Comparison of ENCODE assay signal across 8 cellular contexts in the genomic region with DNA sequence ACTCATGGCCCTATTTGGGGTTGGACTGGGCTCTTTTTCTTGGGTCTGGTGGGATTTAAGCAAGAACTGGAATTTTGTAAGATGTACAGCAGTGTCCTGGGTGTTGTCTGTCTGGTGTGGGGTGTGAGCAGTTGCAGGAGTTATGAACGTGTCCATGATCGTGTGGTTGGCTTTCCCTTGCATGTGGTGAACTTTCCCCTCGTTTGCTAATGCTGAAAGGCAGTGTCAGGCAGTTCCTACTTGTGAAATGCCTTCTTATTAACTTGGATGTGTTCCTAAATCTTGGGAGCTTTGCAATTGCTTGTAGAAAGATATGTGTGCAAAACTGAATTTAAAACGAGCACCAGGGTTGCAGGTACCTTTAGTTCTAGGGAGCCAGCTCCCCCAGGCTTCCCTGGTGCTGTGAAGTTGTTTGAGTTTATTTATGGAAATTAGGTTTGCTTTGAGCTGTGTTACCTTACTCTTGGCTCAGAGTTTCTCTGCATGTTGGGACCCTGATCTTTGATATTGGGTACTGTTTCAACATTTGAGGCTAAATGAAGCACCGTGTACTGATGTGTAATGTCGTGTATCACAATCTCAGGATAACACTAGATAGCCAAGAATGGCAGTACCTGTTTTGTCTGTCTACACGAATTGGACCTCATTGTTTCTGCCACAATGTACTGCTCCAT. TPM values are rescaled to one million over a fixed set of nuclear protein-coding genes. Genes with fewer than 3 reads are reported as not detected.
A peak's percentile ranks its signal among the peaks of the same experiment; 100 is the strongest.
DNase-seq lines count a peak whose midpoint lies in the region; ATAC-seq and TF ChIP-seq lines count a peak whose summit lies in the region.

No MANE protein-coding gene starts in this region.

- in situ Hi-C loops in astrocyte of the cerebellum (cut with HindIII; ENCODE audit: low sequenced_read_pairs) = no loop called here

- 9 to 12% methylated on average over 7 of the region's 7 CpGs for WGBS in testis, 2 donors

- no peaks in the 10 kb centered on the region for H3K27me3 ChIP-seq in testis

- ATAC-seq in HG03280 (IDR thresholded peaks at IDR 0.05; ENCODE audit: unreplicated experiment) (peak; percentile 7), left colon (peak; percentile 57), GM21717 (IDR thresholded peaks at IDR 0.05; ENCODE audit: unreplicated experiment) (no peak), GM19328 (IDR thresholded peaks at IDR 0.05; ENCODE audit: unreplicated experiment) (no peak)

- TF ChIP-seq CTCF in AG10803 (conservative IDR thresholded peaks at IDR 0.05; ENCODE audit: low read length) = no peak
- no peak for TF ChIP-seq CTCF in astrocyte of the cerebellum (IDR thresholded peaks at IDR 0.05; ENCODE audit: low read depth, low read length, missing control alignments)
- no peak for TF ChIP-seq CTCF in testis (IDR thresholded peaks at IDR 0.05)

- DNase-seq in AG10803 (ENCODE audit: low read depth) (peak; percentile 38), astrocyte of the cerebellum (ENCODE audit: low read depth) (no peak), left colon (no peak), testis (no peak), NCI-H446 treated with DMSO at 0.1 percent for 48 hours (lab: John Stamatoyannopoulos, UW) (no peak)

- peak overlapping the region; percentile 70 to 75 for H3K27ac ChIP-seq in testis

- TF ChIP-seq POLR2A in testis (IDR thresholded peaks at IDR 0.05) = no peak

- intact Hi-C loops in left colon (cut with DNase I, micrococcal nuclease) (no loop called here), testis (cut with DNase I; ENCODE audit: low total_unique reads) (no loop called here)

- H3K4me3 ChIP-seq in AG10803 (ENCODE audit: low read length) (peak overlapping the region; percentile 77), astrocyte of the cerebellum (ENCODE audit: low read depth, low read length) (peak overlapping the region; percentile 87), testis (peak overlapping the region; percentile 77 to 81)

- H3K36me3 ChIP-seq in testis (ENCODE audit: low read depth, missing control alignments) = no peaks in the 10 kb centered on the region

- H3K9me3 ChIP-seq in testis = no peaks in the 10 kb centered on the region

- peaks cover 8% of the 10 kb centered on the region for H3K4me1 ChIP-seq in testis

RNA-seq across cellular contexts. Expression of a gene that starts 35.8 kb away (rescaled TPM):
- 100 to 1,000 TPM; 122 to 139 TPM for total RNA-seq in left colon
- total RNA-seq in testis = 100 to 1,000 TPM in 1 of 2 donors, 10 to 100 TPM in 1; 93.5 to 113 TPM
- polyA plus RNA-seq in testis (ENCODE audit: insufficient read depth, low read depth, low replicate concordance) = 59.6 TPM

Comparison
In these comparisons a context has a peak if more than half of its experiments do, and no peak if none do; other contexts are left out.
1. ATAC-seq: peak in HG03280 (single experiment) and left colon (single experiment); none in GM21717 (single experiment) and GM19328 (single experiment).
2. Peak in every context shown above with its lines, with median percentiles within 50 percentile points of each other: H3K4me3 ChIP-seq.